ENCODE assay signal across 8 cellular contexts in the genomic region with DNA sequence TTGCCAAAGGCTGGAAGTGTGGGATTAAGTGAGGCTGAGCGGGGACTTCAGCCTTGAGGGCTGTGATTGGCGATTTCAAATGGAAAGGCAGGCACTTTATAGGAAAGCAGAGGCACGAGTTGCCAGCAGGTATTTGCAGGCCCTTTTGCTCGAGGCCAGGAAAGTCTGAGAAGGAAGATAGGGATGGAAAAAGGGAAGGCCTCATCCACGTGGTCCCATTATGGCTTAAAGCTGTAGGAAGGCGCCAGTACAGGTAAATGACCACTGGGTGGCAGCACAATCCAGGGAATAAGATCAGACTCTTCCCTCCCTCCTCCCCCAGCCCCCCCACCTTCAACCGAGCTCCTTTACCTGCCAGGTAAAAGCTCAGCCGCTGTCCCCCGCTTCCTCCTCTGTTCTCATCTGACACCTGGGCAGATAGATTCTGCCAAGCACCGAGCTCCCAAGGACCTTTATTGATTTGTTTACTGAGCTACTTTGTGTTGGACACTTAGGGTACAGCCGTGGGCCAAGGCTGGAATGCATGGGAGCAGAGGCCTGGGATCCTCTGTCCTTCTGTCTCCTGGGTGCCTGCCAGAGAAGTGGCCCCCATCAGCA. TPM values are rescaled to one million over a fixed set of nuclear protein-coding genes. Genes with fewer than 3 reads are reported as not detected.
DNase-seq lines count a peak whose midpoint lies in the region; ATAC-seq and TF ChIP-seq lines count a peak whose summit lies in the region.

No MANE protein-coding gene starts in this region.

- no peak overlapping the region for H3K27ac ChIP-seq in endodermal cell (ENCODE audit: low read depth, low read length)

- peak; percentile 93 for TF ChIP-seq CTCF in activated CD8-positive, alpha-beta T cell treated with anti-CD3 and anti-CD28 coated beads for 36 hours (IDR thresholded peaks at IDR 0.05)
- TF ChIP-seq CTCF in endodermal cell (conservative IDR thresholded peaks at IDR 0.05), result peak; percentile 95

- no peaks in the 10 kb centered on the region for H3K4me1 ChIP-seq in endodermal cell (ENCODE audit: control insufficient read depth, insufficient read depth, low read length)

- no peaks in the 10 kb centered on the region for H3K9me3 ChIP-seq in endodermal cell (ENCODE audit: control insufficient read depth, low read length)

- ATAC-seq in GM18907 (IDR thresholded peaks at IDR 0.05; ENCODE audit: unreplicated experiment) (peak; percentile 69), HG03460 (IDR thresholded peaks at IDR 0.05; ENCODE audit: unreplicated experiment) (peak; percentile 73)
- ATAC-seq in activated CD8-positive, alpha-beta T cell treated with anti-CD3 and anti-CD28 coated beads for 36 hours, result peak; percentile 87
- ATAC-seq in stimulated activated memory B cell treated with anti-CD40 and anti-IgM and Interleukin-4, amounts not matched to agents 10 μg/mL and 1 μg/mL and 100 μg/mL, for 72 hours, result peak; percentile 61

- no peaks in the 10 kb centered on the region for H3K36me3 Mint-ChIP-seq in activated CD8-positive, alpha-beta T cell treated with anti-CD3 and anti-CD28 coated beads for 36 hours (ENCODE audit: low read depth)
- no peaks in the 10 kb centered on the region for H3K36me3 Mint-ChIP-seq in endodermal cell (ENCODE audit: low read depth)
- no peaks in the 10 kb centered on the region for H3K36me3 Mint-ChIP-seq in stimulated activated memory B cell treated with anti-CD40 and anti-IgM and Interleukin-4, amounts not matched to agents 10 μg/mL and 1 μg/mL and 100 μg/mL, for 72 hours

- peaks cover 6% of the 10 kb centered on the region for H3K4me1 Mint-ChIP-seq in activated CD8-positive, alpha-beta T cell treated with anti-CD3 and anti-CD28 coated beads for 36 hours (ENCODE audit: low read depth)
- peaks cover 2% of the 10 kb centered on the region for H3K4me1 Mint-ChIP-seq in endodermal cell
- peaks cover 9% of the 10 kb centered on the region for H3K4me1 Mint-ChIP-seq in stimulated activated memory B cell treated with anti-CD40 and anti-IgM and Interleukin-4, amounts not matched to agents 10 μg/mL and 1 μg/mL and 100 μg/mL, for 72 hours

- no peaks in the 10 kb centered on the region for H3K36me3 ChIP-seq in endodermal cell (ENCODE audit: control insufficient read depth, insufficient read depth, low read length)

- H3K27ac Mint-ChIP-seq in activated CD8-positive, alpha-beta T cell treated with anti-CD3 and anti-CD28 coated beads for 36 hours, result no peak overlapping the region
- H3K27ac Mint-ChIP-seq in endodermal cell, result no peak overlapping the region
- H3K27ac Mint-ChIP-seq in stimulated activated memory B cell treated with anti-CD40 and anti-IgM and Interleukin-4, amounts not matched to agents 10 μg/mL and 1 μg/mL and 100 μg/mL, for 72 hours, result no peak overlapping the region

- intact Hi-C loops in activated CD8-positive, alpha-beta T cell treated with anti-CD3 and anti-CD28 coated beads for 36 hours (cut with micrococcal nuclease), result loop anchor here (5.0 kb wide), 2 partner anchors 132 to 292 kb away; no protein-coding TSS in a partner anchor

- peaks cover 3% of the 10 kb centered on the region for H3K27me3 Mint-ChIP-seq in activated CD8-positive, alpha-beta T cell treated with anti-CD3 and anti-CD28 coated beads for 36 hours
- peaks cover 41% of the 10 kb centered on the region for H3K27me3 Mint-ChIP-seq in endodermal cell (ENCODE audit: insufficient read depth)
- peaks cover 4% of the 10 kb centered on the region for H3K27me3 Mint-ChIP-seq in stimulated activated memory B cell treated with anti-CD40 and anti-IgM and Interleukin-4, amounts not matched to agents 10 μg/mL and 1 μg/mL and 100 μg/mL, for 72 hours

- 23 to 49% methylated on average over 5 to 11 of the region's 11 CpGs for WGBS in endodermal cell (ENCODE audit: insufficient coverage in 1 of 2, insufficient read length in 1 of 2), 2 experiments

- CTCF ChIA-PET in activated CD8-positive, alpha-beta T cell treated with anti-CD3 and anti-CD28 coated beads for 36 hours (lab: Charles Lee), result interaction anchor here (0.7 to 10.8 kb wide), 31 partner anchors 10 to 455 kb away, joined by 3 to 117 read pairs (median 4); partner anchors contain the start of genes SLC43A1, SLC43A3 and TNKS1BP1

- peak; percentile 86 for DNase-seq in Ammon's horn (ENCODE audit: low spot score)
- DNase-seq in NCI-H526 (lab: John Stamatoyannopoulos, UW), result peak; percentile 53 to 86
- peak; percentile 85 for DNase-seq in activated CD8-positive, alpha-beta T cell treated with anti-CD3 and anti-CD28 coated beads for 36 hours
- DNase-seq in endodermal cell, result peak; percentile 91
- peak; percentile 89 for DNase-seq in mucosa of gallbladder (ENCODE audit: low spot score)

- H3K9me3 Mint-ChIP-seq in activated CD8-positive, alpha-beta T cell treated with anti-CD3 and anti-CD28 coated beads for 36 hours, result no peaks in the 10 kb centered on the region
- H3K9me3 Mint-ChIP-seq in endodermal cell, result no peaks in the 10 kb centered on the region
- H3K9me3 Mint-ChIP-seq in stimulated activated memory B cell treated with anti-CD40 and anti-IgM and Interleukin-4, amounts not matched to agents 10 μg/mL and 1 μg/mL and 100 μg/mL, for 72 hours, result no peaks in the 10 kb centered on the region

- no peak overlapping the region for H3K4me3 Mint-ChIP-seq in activated CD8-positive, alpha-beta T cell treated with anti-CD3 and anti-CD28 coated beads for 36 hours
- H3K4me3 Mint-ChIP-seq in endodermal cell, result no peak overlapping the region
- no peak overlapping the region for H3K4me3 Mint-ChIP-seq in stimulated activated memory B cell treated with anti-CD40 and anti-IgM and Interleukin-4, amounts not matched to agents 10 μg/mL and 1 μg/mL and 100 μg/mL, for 72 hours

- H3K9ac ChIP-seq in endodermal cell (ENCODE audit: extremely low read depth, low read length, poor library complexity, severe bottlenecking), result no peak overlapping the region

- no peak overlapping the region for H3K4me3 ChIP-seq in endodermal cell (ENCODE audit: low read length)

- POLR2A ChIA-PET in activated CD8-positive, alpha-beta T cell treated with anti-CD3 and anti-CD28 coated beads for 36 hours (lab: Charles Lee), result interaction anchor here (1.0 kb wide), 1 partner anchor 15 kb away, joined by 3 read pairs; no protein-coding TSS in a partner anchor

- peaks cover 28% of the 10 kb centered on the region for H3K27me3 ChIP-seq in endodermal cell (ENCODE audit: control insufficient read depth, insufficient read depth, low read length, poor library complexity, severe bottlenecking)

RNA-seq across cellular contexts. Expression of gene P2RX3, which starts 7.5 kb away (rescaled TPM):
- total RNA-seq in activated CD8-positive, alpha-beta T cell treated with anti-CD3 and anti-CD28 coated beads for 36 hours, result not detected
- total RNA-seq in endodermal cell (not detected), mucosa of gallbladder (0.40 TPM)
- polyA plus RNA-seq in endodermal cell (2013, experiment 1 of 2), result 45.8 TPM
- 37.0 TPM for polyA plus RNA-seq in endodermal cell (2013, experiment 2 of 2)

RNA-seq across cellular contexts. Expression of gene SSRP1, which starts 10.0 kb away (rescaled TPM):
- 100 to 1,000 TPM; 284 to 290 TPM for total RNA-seq in activated CD8-positive, alpha-beta T cell treated with anti-CD3 and anti-CD28 coated beads for 36 hours
- total RNA-seq in endodermal cell (100 to 1,000 TPM; 145 to 182 TPM), mucosa of gallbladder (61.8 TPM)
- polyA plus RNA-seq in endodermal cell (2013, experiment 1 of 2), result 235 TPM
- 227 TPM for polyA plus RNA-seq in endodermal cell (2013, experiment 2 of 2)

RNA-seq across cellular contexts. Expression of gene TNKS1BP1, which starts 20.9 kb away (rescaled TPM):
- total RNA-seq in activated CD8-positive, alpha-beta T cell treated with anti-CD3 and anti-CD28 coated beads for 36 hours, result 10 to 100 TPM; 18.4 to 23.2 TPM
- total RNA-seq in endodermal cell (10 to 100 TPM; 60.4 to 73.8 TPM), mucosa of gallbladder (226 TPM)
- polyA plus RNA-seq in endodermal cell (2013, experiment 1 of 2), result 107 TPM
- 101 TPM for polyA plus RNA-seq in endodermal cell (2013, experiment 2 of 2)

RNA-seq across cellular contexts. Expression of gene PRG3, which starts 35.3 kb away (rescaled TPM):
- not detected for total RNA-seq in activated CD8-positive, alpha-beta T cell treated with anti-CD3 and anti-CD28 coated beads for 36 hours
- total RNA-seq in endodermal cell, result not detected
- not detected for polyA plus RNA-seq in endodermal cell (2013, experiment 1 of 2)
- not detected for polyA plus RNA-seq in endodermal cell (2013, experiment 2 of 2)
- not detected for total RNA-seq in mucosa of gallbladder

RNA-seq across cellular contexts. Expression of gene PRG2, which starts 44.8 kb away (rescaled TPM):
- 1 to 10 TPM in 1 of 2 experiments, under 1 TPM in 1; 0.43 to 2.3 TPM for total RNA-seq in activated CD8-positive, alpha-beta T cell treated with anti-CD3 and anti-CD28 coated beads for 36 hours
- total RNA-seq in endodermal cell, result under 1 TPM in 1 of 2 donors, not detected in 1; 0.42 TPM
- not detected for polyA plus RNA-seq in endodermal cell (2013, experiment 1 of 2)
- not detected for polyA plus RNA-seq in endodermal cell (2013, experiment 2 of 2)
- total RNA-seq in mucosa of gallbladder, result 0.26 TPM
